16 cellular contexts compared by ENCODE assay signal in genomic region chr2:217897091-217897715, GRCh38.
DNase-seq lines count a peak whose midpoint lies in the region; ATAC-seq and TF ChIP-seq lines count a peak whose summit lies in the region.
"Had no signal": no experiment of that assay in that cellular context is flagged by ENCODE, and none has a peak within 500 bp of the region (broad histone marks: within the 10 kb centered on the region; RNA-seq: fewer than 3 reads in every experiment).

No MANE protein-coding gene starts in this region.

- H3K4me1 ChIP-seq in IMR-90 (ENCODE audit: control insufficient read depth, insufficient read depth, low read length) (peaks cover 22% of the 10 kb centered on the region), liver (ENCODE audit: control insufficient read depth in 4 of 4, insufficient read depth in 4 of 4, low read length in 3 of 4) (peaks cover 44 to 77% (median 63%) of the 10 kb centered on the region in 4 donors), suprapubic skin (peaks cover 52% of the 10 kb centered on the region), SK-N-SH (ENCODE audit: control insufficient read depth in 1 of 2, insufficient read depth in 2 of 2, low read depth in 1 of 2, low read length in 1 of 2) (peaks cover 5 to 26% of the 10 kb centered on the region in 2 experiments; a peak in 2 of 4 replicates)
- H3K4me1 ChIP-seq: colonic mucosa had no signal

- H2BK5ac ChIP-seq in IMR-90 (ENCODE audit: low read depth, low read length, poor library complexity, severe bottlenecking): no peak overlapping the region

- WGBS in IMR-90 (ENCODE audit: extremely low coverage in 2 of 2, insufficient read length in 1 of 2), 2 experiments: 96% methylated on average over 4 of the region's 9 CpGs; no CpG with 5 or more reads in 1 of the 2 experiments
- 36% methylated on average over 9 of the region's 9 CpGs for WGBS in liver
- WGBS in suprapubic skin: 57% methylated on average over 9 of the region's 9 CpGs
- WGBS in SK-N-SH (ENCODE audit: low lambda C conversion rate): 94% methylated on average over 7 of the region's 9 CpGs

- CTCF ChIA-PET in IMR-90 (lab: Yijun Ruan, JAX) (no interaction called here), SK-N-SH (lab: Yijun Ruan, JAX) (interaction anchor here (1.0 to 2.8 kb wide), 9 partner anchors 10 to 172 kb away, joined by 3 to 22 read pairs (median 5); partner anchors contain the start of gene RUFY4), WTC11 (lab: Charles Lee) (interaction anchor here (3.8 to 4.2 kb wide), 2 partner anchors 10 to 111 kb away, joined by 32 to 40 read pairs; no protein-coding TSS in a partner anchor)

- dilution Hi-C loops in IMR-90 (cut with HindIII; ENCODE audit: low sequenced_read_pairs, unreplicated experiment): no loop called here

- H2AFZ ChIP-seq in IMR-90 (replicated peaks; ENCODE audit: low read length, poor library complexity) (no peak overlapping the region), SK-N-SH (ENCODE audit: low read depth) (no peak overlapping the region)

- H3K9me3 Mint-ChIP-seq in WTC11: no peaks in the 10 kb centered on the region
- H3K9me3 Mint-ChIP-seq: activated naive CD8-positive, alpha-beta T cell treated with anti-CD3 and anti-CD28 coated beads, Interleukin-2, amount 50 U/mL, for 24 hours; activated T-helper 1 cell treated with anti-CD3 and anti-CD28 coated beads, Interleukin-12 subunit alpha, Interleukin-12 subunit beta, Interleukin-2, Interleukin-4 antibody, amounts not matched to agents 30 ng/mL and 10 ng/mL and 1 ng/mL, durations not matched to agents 14 hours and 24 hours and 36 hours had no signal

- no peaks in the 10 kb centered on the region for H3K9me2 ChIP-seq in SK-N-SH

- H3K27ac ChIP-seq in IMR-90 (ENCODE audit: insufficient read depth, low read length): no peak overlapping the region
- peak overlapping the region; percentile 79 for H3K27ac ChIP-seq in cingulate gyrus (ENCODE audit: low read depth, low read length)
- H3K27ac ChIP-seq in liver (ENCODE audit: low read depth in 1 of 2, low read length in 2 of 2): peak overlapping the region; percentile 95 to 97
- peak overlapping the region; percentile 77 for H3K27ac ChIP-seq in suprapubic skin
- H3K27ac ChIP-seq in SK-N-SH (ENCODE audit: low read depth in 2 of 2, low read length in 1 of 2): no peak overlapping the region; a peak in 1 of 4 replicates
- H3K27ac ChIP-seq: colonic mucosa, neutrophil, VCaP had no signal

- H3K23ac ChIP-seq in IMR-90 (ENCODE audit: low read depth, low read length): no peak overlapping the region

- H4K5ac ChIP-seq in IMR-90 (ENCODE audit: low read depth, low read length): no peak overlapping the region

- H3K27me3 Mint-ChIP-seq in WTC11 (ENCODE audit: low read depth): no peaks in the 10 kb centered on the region
- H3K27me3 Mint-ChIP-seq: activated naive CD8-positive, alpha-beta T cell treated with anti-CD3 and anti-CD28 coated beads, Interleukin-2, amount 50 U/mL, for 24 hours had no signal

- no peaks in the 10 kb centered on the region for H3K27me3 ChIP-seq in IMR-90 (ENCODE audit: control insufficient read depth, insufficient read depth, low read length)
- H3K27me3 ChIP-seq in liver (ENCODE audit: control insufficient read depth in 4 of 4, insufficient read depth in 4 of 4, low read length in 3 of 4): no peaks in the 10 kb centered on the region
- H3K27me3 ChIP-seq in suprapubic skin: no peaks in the 10 kb centered on the region
- no peaks in the 10 kb centered on the region for H3K27me3 ChIP-seq in SK-N-SH (ENCODE audit: insufficient read depth)
- H3K27me3 ChIP-seq: colonic mucosa, neutrophil had no signal

- H2AK5ac ChIP-seq in IMR-90 (ENCODE audit: low read depth, low read length): peak overlapping the region; percentile 11; the same call in 1 of the 2 replicates

- H3K18ac ChIP-seq in IMR-90 (ENCODE audit: low read depth, low read length): no peak overlapping the region

- H3K36me3 ChIP-seq in IMR-90 (ENCODE audit: control insufficient read depth, insufficient read depth, low read length) (peaks cover 51% of the 10 kb centered on the region), liver (ENCODE audit: control insufficient read depth in 4 of 4, insufficient read depth in 3 of 4, low read depth in 1 of 4, low read length in 3 of 4) (peaks cover 9 to 30% (median 26%) of the 10 kb centered on the region in 4 donors), suprapubic skin (peaks cover 62% of the 10 kb centered on the region), SK-N-SH (replicated peaks in 1 of 2; ENCODE audit: control insufficient read depth in 1 of 2, insufficient read depth in 2 of 2, low read length in 1 of 2) (peaks cover 45 to 56% of the 10 kb centered on the region in 2 experiments)
- H3K36me3 ChIP-seq: colonic mucosa, neutrophil had no signal

- no peak overlapping the region for H3K56ac ChIP-seq in IMR-90 (ENCODE audit: extremely low read depth, insufficient read depth, low read length)

- TF ChIP-seq CTCF in IMR-90 (conservative IDR thresholded peaks at IDR 0.05; ENCODE audit: low read depth, low read length) (no peak), liver (IDR thresholded peaks at IDR 0.05; ENCODE audit: low read depth, low read length, missing input control) (no peak), suprapubic skin (IDR thresholded peaks at IDR 0.05) (no peak), SK-N-SH (IDR thresholded peaks at IDR 0.05) (no peak), WTC11 (IDR thresholded peaks at IDR 0.05) (no peak)

- peaks cover 21% of the 10 kb centered on the region for H3F3A ChIP-seq in SK-N-SH (replicated peaks; ENCODE audit: insufficient read depth)

- H3K36me3 Mint-ChIP-seq in WTC11: no peaks in the 10 kb centered on the region

- H2AK9ac ChIP-seq in IMR-90 (replicated peaks; ENCODE audit: low read depth, low read length, poor library complexity): no peak overlapping the region

- TF ChIP-seq POLR2A in IMR-90 (IDR thresholded peaks at IDR 0.05; ENCODE audit: low read depth, low read length): no peak
- no peak for TF ChIP-seq POLR2A in suprapubic skin (IDR thresholded peaks at IDR 0.05)

- in situ Hi-C loops in IMR-90 (cut with MboI; ENCODE audit: low sequenced_read_pairs): no loop called here

- DNase-seq in IMR-90 (no peak), suprapubic skin (ENCODE audit: low spot score in 2 of 2) (no peak), SK-N-SH (no peak), WTC11 (ENCODE audit: low spot score) (no peak), NCI-H128 (lab: John Stamatoyannopoulos, UW; ENCODE audit: unreplicated experiment) (no peak)
- DNase-seq: activated naive CD8-positive, alpha-beta T cell treated with anti-CD3 and anti-CD28 coated beads, Interleukin-2, amount 50 U/mL, for 24 hours; colonic mucosa; mesendoderm; NCI-H2107; NCI-H748 treated with DMSO at 0.1 percent for 48 hours had no signal

- H2BK120ac ChIP-seq in IMR-90 (ENCODE audit: low read depth, low read length): no peak overlapping the region

- H3K9ac ChIP-seq in IMR-90 (ENCODE audit: low read depth, low read length) (no peak overlapping the region), liver (ENCODE audit: low read depth in 1 of 2, low read length in 2 of 2) (peak overlapping the region in 1 of 2 donors; percentile 35), SK-N-SH (no peak overlapping the region)

- no peak for TF ChIP-seq RAD21 in IMR-90 (IDR thresholded peaks at IDR 0.05; ENCODE audit: low read length)
- TF ChIP-seq RAD21 in liver (IDR thresholded peaks at IDR 0.05): peak in 1 of 2 donors; percentile 48
- no peak for TF ChIP-seq RAD21 in SK-N-SH (IDR thresholded peaks at IDR 0.05; ENCODE audit: low read length)

- no peak overlapping the region for H4K8ac ChIP-seq in IMR-90 (ENCODE audit: low read depth in 2 of 2, low read length in 2 of 2)

- H3K79me2 ChIP-seq in SK-N-SH (ENCODE audit: insufficient read depth): peaks cover 69% of the 10 kb centered on the region

- H4K20me1 ChIP-seq in IMR-90 (ENCODE audit: insufficient read depth, low read length) (peaks cover 9% of the 10 kb centered on the region), SK-N-SH (ENCODE audit: insufficient read depth) (peaks cover 47% of the 10 kb centered on the region)

- no peak overlapping the region for H2BK20ac ChIP-seq in IMR-90 (ENCODE audit: low read depth, low read length)

- POLR2A ChIA-PET in IMR-90 (lab: Charles Lee; ENCODE audit: unreplicated experiment) (no interaction called here), SK-N-SH (lab: Yijun Ruan, JAX) (interaction anchor here (1.4 to 2.1 kb wide), 2 partner anchors 9 to 24 kb away, joined by 3 to 4 read pairs; no protein-coding TSS in a partner anchor), WTC11 (lab: Charles Lee) (no interaction called here)

- H3K4me2 ChIP-seq in IMR-90 (ENCODE audit: low read depth, low read length) (no peak overlapping the region), SK-N-SH (no peak overlapping the region)

- H4K91ac ChIP-seq in IMR-90 (ENCODE audit: insufficient read depth, low read depth, low read length): no peak overlapping the region

- no peak overlapping the region for H3K27ac Mint-ChIP-seq in WTC11
- H3K27ac Mint-ChIP-seq: activated naive CD8-positive, alpha-beta T cell treated with anti-CD3 and anti-CD28 coated beads, Interleukin-2, amount 50 U/mL, for 24 hours; activated T-helper 1 cell treated with anti-CD3 and anti-CD28 coated beads, Interleukin-12 subunit alpha, Interleukin-12 subunit beta, Interleukin-2, Interleukin-4 antibody, amounts not matched to agents 30 ng/mL and 10 ng/mL and 1 ng/mL, durations not matched to agents 14 hours and 24 hours and 36 hours had no signal

- peaks cover 10% of the 10 kb centered on the region; the same call in 1 of the 2 replicates for H3K4me1 Mint-ChIP-seq in WTC11

- peaks cover 22% of the 10 kb centered on the region for H3K9me1 ChIP-seq in IMR-90 (ENCODE audit: insufficient read depth, low read length)

- H3K4ac ChIP-seq in IMR-90 (ENCODE audit: low read depth, low read length): no peak overlapping the region

- peaks cover 38 to 79% of the 10 kb centered on the region in 2 experiments for H3K79me1 ChIP-seq in IMR-90 (ENCODE audit: low read depth in 1 of 2, low read length in 2 of 2)

- H3K4me3 ChIP-seq in IMR-90 (ENCODE audit: insufficient read depth, low read depth, low read length) (no peak overlapping the region), liver (ENCODE audit: low read depth in 1 of 3, low read length in 3 of 3) (no peak overlapping the region), suprapubic skin (no peak overlapping the region), SK-N-SH (ENCODE audit: low read depth in 2 of 2, low read length in 1 of 2) (no peak overlapping the region)
- H3K4me3 ChIP-seq: colonic mucosa had no signal

- no peak overlapping the region for H3K14ac ChIP-seq in IMR-90 (replicated peaks; ENCODE audit: low read depth, low read length)

- no peak overlapping the region for H2BK15ac ChIP-seq in IMR-90 (ENCODE audit: low read depth, low read length)

- TF ChIP-seq EP300 in suprapubic skin (IDR thresholded peaks at IDR 0.05) (no peak), SK-N-SH (IDR thresholded peaks at IDR 0.05; ENCODE audit: borderline replicate concordance in 1 of 2, low read depth in 1 of 2, low read length in 1 of 2) (no peak)

- intact Hi-C loops in IMR-90 (cut with micrococcal nuclease): no loop called here

- no peak overlapping the region for H3K4me3 Mint-ChIP-seq in WTC11
- H3K4me3 Mint-ChIP-seq: activated naive CD8-positive, alpha-beta T cell treated with anti-CD3 and anti-CD28 coated beads, Interleukin-2, amount 50 U/mL, for 24 hours; activated T-helper 1 cell treated with anti-CD3 and anti-CD28 coated beads, Interleukin-12 subunit alpha, Interleukin-12 subunit beta, Interleukin-2, Interleukin-4 antibody, amounts not matched to agents 30 ng/mL and 10 ng/mL and 1 ng/mL, durations not matched to agents 14 hours and 24 hours and 36 hours had no signal

- no TSS peak for BruUV-seq in IMR-90 (replicated peaks; lab: Mats Ljungman, UMichigan)

- H3K9me3 ChIP-seq in IMR-90 (ENCODE audit: control insufficient read depth, insufficient read depth, low read length) (no peaks in the 10 kb centered on the region), liver (ENCODE audit: control insufficient read depth in 4 of 4, low read length in 3 of 4) (no peaks in the 10 kb centered on the region), suprapubic skin (no peaks in the 10 kb centered on the region), SK-N-SH (no peaks in the 10 kb centered on the region)
- H3K9me3 ChIP-seq: colonic mucosa, neutrophil had no signal

- no peak for ATAC-seq in IMR-90 (ENCODE audit: low read depth)
- ATAC-seq in HG03342 (IDR thresholded peaks at IDR 0.05; ENCODE audit: unreplicated experiment): no peak
- ATAC-seq in WTC11: no peak
- ATAC-seq: activated naive CD8-positive, alpha-beta T cell treated with anti-CD3 and anti-CD28 coated beads, Interleukin-2, amount 50 U/mL, for 24 hours had no signal

Comparison
In these comparisons a context has a peak if more than half of its experiments do, and no peak if none do; other contexts are left out.
1. H3K27ac ChIP-seq: peak in cingulate gyrus (single experiment), liver (2 of 2) and suprapubic skin (single experiment); none in IMR-90 (single experiment) and SK-N-SH (0 of 2).